In the genomic region with DNA sequence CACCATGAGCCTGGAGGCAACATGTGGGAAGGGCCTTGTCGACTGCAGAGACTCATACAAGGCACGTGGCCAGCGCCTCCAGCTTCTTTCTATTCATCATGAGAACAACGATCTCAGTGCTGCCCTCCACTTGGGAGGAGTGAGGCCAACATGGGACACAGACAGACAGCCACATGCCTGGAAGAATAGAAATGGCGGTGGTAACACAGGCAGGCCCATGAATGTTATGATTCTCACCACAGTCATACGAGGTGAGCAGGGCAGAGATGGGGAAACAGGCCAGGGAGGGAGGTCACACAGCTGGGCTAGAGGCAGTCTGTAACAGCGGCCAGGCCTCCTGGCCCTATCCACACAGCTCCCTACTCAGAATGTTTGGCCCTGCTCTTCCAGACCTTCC, we compare ENCODE assay signal across 14 cellular contexts.
"Had no signal": no experiment of that assay in that cellular context is flagged by ENCODE, and none has a peak within 500 bp of the region (broad histone marks: within the 10 kb centered on the region; RNA-seq: fewer than 3 reads in every experiment).

No MANE protein-coding gene starts in this region.

- H3K27me3 ChIP-seq: hepatocyte had no signal

- H3K27me3 Mint-ChIP-seq: activated CD4-positive, alpha-beta T cell treated with anti-CD3 and anti-CD28 coated beads for 36 hours; activated naive CD8-positive, alpha-beta T cell; stimulated activated naive CD8-positive, alpha-beta T cell treated with anti-CD3 and anti-CD28 coated beads, Interleukin-15, amount 100 ng/mL, for 72 hours had no signal

- ATAC-seq: activated CD4-positive, alpha-beta T cell treated with anti-CD3 and anti-CD28 coated beads for 36 hours; stimulated activated naive CD8-positive, alpha-beta T cell treated with anti-CD3 and anti-CD28 coated beads, Interleukin-15, amount 100 ng/mL, for 72 hours had no signal

- H3K4me3 ChIP-seq: cardiac muscle cell, coronary artery, hepatocyte, SK-N-MC had no signal

- H3K27ac Mint-ChIP-seq: activated CD4-positive, alpha-beta T cell treated with anti-CD3 and anti-CD28 coated beads for 36 hours; activated naive CD8-positive, alpha-beta T cell had no signal

- DNase-seq: activated CD4-positive, alpha-beta T cell treated with anti-CD3 and anti-CD28 coated beads for 36 hours; activated CD8-positive, alpha-beta memory T cell treated with anti-CD3 and anti-CD28 coated beads for 24 hours; activated effector memory CD4-positive, alpha-beta T cell treated with anti-CD3 and anti-CD28 coated beads, Interleukin-2, amount 50 U/mL, for 16 hours; effector CD8-positive, alpha-beta T cell; midbrain; stimulated activated CD4-positive, alpha-beta T cell treated with anti-CD3 and anti-CD28 coated beads, Interleukin-4, amount 100 ng/mL, for 1 hour; stimulated activated CD8-positive, alpha-beta memory T cell treated with anti-CD3 and anti-CD28 coated beads, Interleukin-4, amount 100 ng/mL, for 48 hours; stimulated activated naive CD8-positive, alpha-beta T cell treated with anti-CD3 and anti-CD28 coated beads, Interleukin-15, amount 100 ng/mL, for 72 hours had no signal

- H3K27ac ChIP-seq: cardiac muscle cell, coronary artery, hepatocyte, parathyroid adenoma, SK-N-MC had no signal

- H3K4me2 ChIP-seq: hepatocyte had no signal

- H2AFZ ChIP-seq: hepatocyte, parathyroid adenoma had no signal

- H3K36me3 ChIP-seq: cardiac muscle cell had no signal

- H3K9me3 Mint-ChIP-seq: stimulated activated naive CD8-positive, alpha-beta T cell treated with anti-CD3 and anti-CD28 coated beads, Interleukin-15, amount 100 ng/mL, for 72 hours had no signal

- H3K4me3 Mint-ChIP-seq: activated CD4-positive, alpha-beta T cell treated with anti-CD3 and anti-CD28 coated beads for 36 hours; activated naive CD8-positive, alpha-beta T cell; stimulated activated naive CD8-positive, alpha-beta T cell treated with anti-CD3 and anti-CD28 coated beads, Interleukin-15, amount 100 ng/mL, for 72 hours had no signal

- H3K9ac ChIP-seq: parathyroid adenoma had no signal

- H3K4me1 ChIP-seq: parathyroid adenoma had no signal
